29 cellular contexts compared by ENCODE assay signal in the genomic region with DNA sequence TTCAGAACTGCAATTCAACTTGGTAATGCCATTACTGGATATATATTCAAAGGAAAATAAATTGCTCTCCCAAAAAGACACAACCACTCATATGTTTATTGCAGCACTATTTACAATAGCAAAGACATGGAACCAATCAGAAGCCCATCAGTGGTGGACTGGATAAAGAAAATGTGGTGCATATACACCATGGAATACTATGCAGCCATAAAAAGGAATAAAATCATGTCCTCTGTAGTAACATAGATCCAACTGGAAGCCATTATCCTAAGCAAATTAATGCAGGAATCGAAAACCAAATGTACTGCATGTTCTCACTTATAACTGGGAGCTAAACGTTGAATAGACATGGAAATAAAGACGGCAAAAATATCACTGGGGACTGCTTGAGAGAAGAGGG.
"Had no signal": no experiment of that assay in that cellular context is flagged by ENCODE, and none has a peak within 500 bp of the region (broad histone marks: within the 10 kb centered on the region; RNA-seq: fewer than 3 reads in every experiment).

No MANE protein-coding gene starts in this region.

- H3K4me1 ChIP-seq: colonic mucosa, foreskin keratinocyte, gastrocnemius medialis, gastroesophageal sphincter had no signal

- H3K9me3 ChIP-seq: colonic mucosa, gastrocnemius medialis had no signal

- FAIRE-seq: colon, endometrium, endothelial cell of umbilical vein, frontal cortex had no signal

- H2AFZ ChIP-seq: hepatocyte had no signal

- H3K9me3 Mint-ChIP-seq: effector memory CD8-positive, alpha-beta T cell had no signal

- H3K4me3 Mint-ChIP-seq: dendritic cell treated with granulocyte-macrophage colony-stimulating factor and Interleukin-4, amounts not matched to agents 40 ng/mL and 50 ng/mL, for 4 days; effector memory CD8-positive, alpha-beta T cell had no signal

- H3K27ac ChIP-seq: colonic mucosa, coronary artery, dorsolateral prefrontal cortex, epithelial cell of prostate, esophagus muscularis mucosa, esophagus squamous epithelium, foreskin keratinocyte, gastrocnemius medialis, gastroesophageal sphincter, heart left ventricle, heart right ventricle, hepatocyte had no signal

- H3K27ac Mint-ChIP-seq: dendritic cell treated with granulocyte-macrophage colony-stimulating factor and Interleukin-4, amounts not matched to agents 40 ng/mL and 50 ng/mL, for 4 days; effector memory CD8-positive, alpha-beta T cell had no signal

- H3K27me3 ChIP-seq: colonic mucosa, foreskin keratinocyte, hepatocyte had no signal

- H3K4me2 ChIP-seq: hepatocyte had no signal

- ATAC-seq: effector memory CD8-positive, alpha-beta T cell; esophagus mucosa; foreskin keratinocyte; gastrocnemius medialis; gastroesophageal sphincter; heart left ventricle; heart right ventricle had no signal

- H3K36me3 ChIP-seq: colonic mucosa, esophagus muscularis mucosa, esophagus squamous epithelium, gastrocnemius medialis, gastroesophageal sphincter, heart left ventricle, heart right ventricle had no signal

- DNase-seq: colonic mucosa; cortex of kidney; dermis blood vessel endothelial cell; dorsolateral prefrontal cortex; effector CD4-positive, alpha-beta T cell; effector CD8-positive, alpha-beta T cell; effector memory CD4-positive, alpha-beta T cell; effector memory CD8-positive, alpha-beta T cell; erythroblast; esophagus squamous epithelium; foreskin fibroblast; foreskin keratinocyte; foreskin melanocyte; gastrocnemius medialis; glutamatergic neuron; head of caudate nucleus; heart left ventricle; heart right ventricle had no signal

- H3K79me2 ChIP-seq: hepatocyte had no signal

- H3K4me3 ChIP-seq: colonic mucosa, coronary artery, dorsolateral prefrontal cortex, esophagus muscularis mucosa, esophagus squamous epithelium, gastrocnemius medialis, gastroesophageal sphincter, heart left ventricle, heart right ventricle, hepatocyte had no signal
